In genomic region chr3:184786271-184787010, GRCh38 we compare ENCODE assay signal across 8 cellular contexts. TPM values are rescaled to one million over a fixed set of nuclear protein-coding genes. Genes with fewer than 3 reads are reported as not detected.
DNase-seq lines count a peak whose midpoint lies in the region; ATAC-seq, FAIRE-seq and TF ChIP-seq lines count a peak whose summit lies in the region.

No MANE protein-coding gene starts in this region.

- peak overlapping the region in 1 of 10 donors; percentile 30 for H3K27ac Mint-ChIP-seq in naive thymus-derived CD8-positive, alpha-beta T cell

- H3K9me3 ChIP-seq in endothelial cell of umbilical vein (replicated peaks; ENCODE audit: control insufficient read depth, insufficient read depth, low read length) (no peaks in the 10 kb centered on the region), MM.1S (replicated peaks; ENCODE audit: insufficient read depth, low read length) (no peaks in the 10 kb centered on the region)

- H3K27me3 ChIP-seq in endothelial cell of umbilical vein (ENCODE audit: control insufficient read depth in 2 of 2, insufficient read depth in 2 of 2, low read length in 2 of 2) (peaks cover 3 to 12% of the 10 kb centered on the region in 2 experiments), MM.1S (replicated peaks; ENCODE audit: insufficient read depth, low read length) (0 out of 2 replicates have a peak, but pooled peaks cover 5% of the 10 kb centered on the region)

- TF ChIP-seq CTCF in endothelial cell of umbilical vein (IDR thresholded peaks at IDR 0.05; ENCODE audit: extremely low read depth in 1 of 2, insufficient read depth in 1 of 2, low read depth in 1 of 2, low read length in 2 of 2): no peak
- no peak for TF ChIP-seq CTCF in MM.1S (IDR thresholded peaks at IDR 0.05; ENCODE audit: low read length)

- H4K20me1 ChIP-seq in endothelial cell of umbilical vein (replicated peaks; ENCODE audit: control insufficient read depth, extremely low read depth, insufficient read depth, low read length) (no peaks in the 10 kb centered on the region), MM.1S (ENCODE audit: insufficient read depth, low read length) (no peaks in the 10 kb centered on the region)

- CTCF ChIA-PET in endothelial cell of umbilical vein (lab: Charles Lee): interaction anchor here (0.7 to 1.2 kb wide), 7 partner anchors 9 to 402 kb away, joined by 3 to 10 read pairs (median 3); no protein-coding TSS in a partner anchor

- no peaks in the 10 kb centered on the region for H3F3A ChIP-seq in MM.1S (ENCODE audit: insufficient read depth, low read length)

- intact Hi-C loops in endothelial cell of umbilical vein (cut with micrococcal nuclease): no loop called here

- H3K79me2 ChIP-seq in endothelial cell of umbilical vein (ENCODE audit: control insufficient read depth, insufficient read depth, low read length) (no peaks in the 10 kb centered on the region), MM.1S (ENCODE audit: low read length) (no peaks in the 10 kb centered on the region)

- no peak overlapping the region for H3K27ac ChIP-seq in endothelial cell of umbilical vein (ENCODE audit: insufficient read depth, low read depth, low read length)
- H3K27ac ChIP-seq in MM.1S (ENCODE audit: low read length): no peak overlapping the region

- dilution Hi-C loops in endothelial cell of umbilical vein (cut with MboI; ENCODE audit: extremely low pct_ligation_motif_present, low sequenced_read_pairs): no loop called here

- no peak overlapping the region for H3K4me3 ChIP-seq in endothelial cell of umbilical vein (replicated peaks in 1 of 3; ENCODE audit: insufficient read depth in 1 of 3, low read depth in 1 of 3, low read length in 3 of 3)
- H3K4me3 ChIP-seq in MM.1S (ENCODE audit: low read length): no peak overlapping the region

- H3K9me3 Mint-ChIP-seq in naive thymus-derived CD8-positive, alpha-beta T cell: no peaks in the 10 kb centered on the region

- H3K36me3 ChIP-seq in endothelial cell of umbilical vein (ENCODE audit: control insufficient read depth in 2 of 2, extremely low read depth in 1 of 2, insufficient read depth in 2 of 2, low read length in 2 of 2) (no peaks in the 10 kb centered on the region), MM.1S (replicated peaks; ENCODE audit: insufficient read depth, low read length) (no peaks in the 10 kb centered on the region)

- H3K4me3 Mint-ChIP-seq in naive thymus-derived CD8-positive, alpha-beta T cell: peak overlapping the region in 6 of 10 donors; percentile 19 to 47 (median 30)

- peak; percentile 70 for FAIRE-seq in endothelial cell of umbilical vein (lab: Jason Lieb, UNC)

- DNase-seq in Daoy (ENCODE audit: low read depth): peak; percentile 93
- DNase-seq in OCI-M1 (lab: John Stamatoyannopoulos, UW): peak; percentile 7
- DNase-seq in endothelial cell of umbilical vein (ENCODE audit: low read depth, low spot score): no peak
- DNase-seq in naive thymus-derived CD8-positive, alpha-beta T cell: peak in 1 of 10 donors; percentile 21
- DNase-seq in HK-2 (ENCODE audit: unreplicated experiment): no peak
- no peak for DNase-seq in MM.1S

- no peaks in the 10 kb centered on the region for H3K9me2 ChIP-seq in MM.1S (replicated peaks; ENCODE audit: insufficient read depth, low read length)

- H3K36me3 Mint-ChIP-seq in naive thymus-derived CD8-positive, alpha-beta T cell: no peaks in the 10 kb centered on the region

- peak; percentile 63 to 70 for ATAC-seq in naive thymus-derived CD8-positive, alpha-beta T cell
- ATAC-seq in GM21390 (IDR thresholded peaks at IDR 0.05; ENCODE audit: unreplicated experiment) (no peak), GM18873 (IDR thresholded peaks at IDR 0.05; ENCODE audit: low FRiP score, unreplicated experiment) (no peak)

- H3K4me2 ChIP-seq in endothelial cell of umbilical vein (ENCODE audit: insufficient read depth, low read length): no peak overlapping the region
- H3K4me2 ChIP-seq in MM.1S (ENCODE audit: low read depth, low read length): no peak overlapping the region

- peaks cover 19 to 29% (median 27%) of the 10 kb centered on the region in 4 donors for H3K4me1 Mint-ChIP-seq in naive thymus-derived CD8-positive, alpha-beta T cell

- H2AFZ ChIP-seq in endothelial cell of umbilical vein (ENCODE audit: low read depth, low read length): peak overlapping the region; percentile 32
- no peak overlapping the region for H2AFZ ChIP-seq in MM.1S (ENCODE audit: low read length)

- H3K9ac ChIP-seq in endothelial cell of umbilical vein (replicated peaks; ENCODE audit: extremely low read depth, insufficient read depth, low read length) (no peak overlapping the region), MM.1S (ENCODE audit: low read length) (no peak overlapping the region)

- H3K9me1 ChIP-seq in endothelial cell of umbilical vein (replicated peaks; ENCODE audit: control insufficient read depth, extremely low read depth, insufficient read depth, low read length): no peaks in the 10 kb centered on the region

- H3K27me3 Mint-ChIP-seq in naive thymus-derived CD8-positive, alpha-beta T cell: peaks cover 0 to 10% (median 6%) of the 10 kb centered on the region in 5 donors

- TF ChIP-seq POLR2A in endothelial cell of umbilical vein (IDR thresholded peaks at IDR 0.05; ENCODE audit: low read depth, low read length): no peak

- no TSS peak for BruUV-seq in endothelial cell of umbilical vein (replicated peaks; lab: Mats Ljungman, UMichigan)

- POLR2A ChIA-PET in endothelial cell of umbilical vein (lab: Charles Lee): no interaction called here
- POLR2A ChIA-PET in naive thymus-derived CD8-positive, alpha-beta T cell (lab: Charles Lee): no interaction called here

- no peaks in the 10 kb centered on the region for H3K4me1 ChIP-seq in endothelial cell of umbilical vein (ENCODE audit: control insufficient read depth, extremely low read depth, insufficient read depth, low read length)
- H3K4me1 ChIP-seq in MM.1S (ENCODE audit: low read length): peaks cover 14% of the 10 kb centered on the region

TF ChIP-seq in endothelial cell of umbilical vein, 7 proteins besides CTCF, POLR2A, EP300 and RAD21:
- TF ChIP-seq EZH2 (IDR thresholded peaks at IDR 0.05; ENCODE audit: borderline replicate concordance, low read depth, low read length, severe bottlenecking) (no peak), FOS (IDR thresholded peaks at IDR 0.05; ENCODE audit: borderline replicate concordance, insufficient read depth, low read length) (no peak), MYC (IDR thresholded peaks at IDR 0.05; ENCODE audit: low read depth, low read length) (no peak), GATA2 (IDR thresholded peaks at IDR 0.05; ENCODE audit: insufficient read depth, insufficient read length, low read depth, low read length) (no peak), POLR2AphosphoS5 (IDR thresholded peaks at IDR 0.05; ENCODE audit: insufficient read depth, low read depth, low read length) (no peak), JUN (IDR thresholded peaks at IDR 0.05; ENCODE audit: borderline replicate concordance, insufficient read depth, insufficient read length, low read depth) (no peak), MAX (IDR thresholded peaks at IDR 0.05; ENCODE audit: insufficient read depth, insufficient read length) (no peak)

RNA-seq across cellular contexts. Expression of gene VPS8, which starts 25.5 kb away (rescaled TPM):
- total RNA-seq in Daoy (2014; rRNA removed; shearing (Covaris generic)): 23.2 and 27.6 TPM in 2 replicates
- total RNA-seq in endothelial cell of umbilical vein: 45.4 and 51.6 TPM in 2 replicates
- 11.2 and 13.7 TPM in 2 replicates for polyA plus RNA-seq in endothelial cell of umbilical vein
- 8.8 and 14.4 TPM in 2 replicates for polyA plus RNA-seq in endothelial cell of umbilical vein (2011; cell fraction: cytosol; rRNA removed)
- polyA plus RNA-seq in endothelial cell of umbilical vein (2011; cell fraction: nucleus; rRNA removed): 75.9 and 76.6 TPM in 2 replicates
- polyA plus RNA-seq in endothelial cell of umbilical vein (2012): 19.0 and 27.6 TPM in 2 replicates
- polyA minus RNA-seq in endothelial cell of umbilical vein: 56.1 and 113 TPM in 2 replicates
- polyA minus RNA-seq in endothelial cell of umbilical vein (2011; cell fraction: cytosol; rRNA and poly(A)+ RNA removed): 7.8 TPM
- 185 and 241 TPM in 2 replicates for polyA minus RNA-seq in endothelial cell of umbilical vein (2011; cell fraction: nucleus; rRNA and poly(A)+ RNA removed)
- total RNA-seq in naive thymus-derived CD8-positive, alpha-beta T cell: 100 to 1,000 TPM; 102 to 105 TPM
- 10 to 100 TPM; 19.0 to 30.8 (median 23.9) TPM for polyA plus RNA-seq in naive thymus-derived CD8-positive, alpha-beta T cell

Comparison
In these comparisons a context has a peak if more than half of its experiments do, and no peak if none do; other contexts are left out.
1. DNase-seq: peak in Daoy (single experiment) and OCI-M1 (single experiment); none in endothelial cell of umbilical vein (single experiment), HK-2 (single experiment) and MM.1S (single experiment).
2. ATAC-seq: peak in naive thymus-derived CD8-positive, alpha-beta T cell (2 of 2); none in GM21390 (single experiment) and GM18873 (single experiment).